ENCODE assay signal across 11 cellular contexts in the genomic region with DNA sequence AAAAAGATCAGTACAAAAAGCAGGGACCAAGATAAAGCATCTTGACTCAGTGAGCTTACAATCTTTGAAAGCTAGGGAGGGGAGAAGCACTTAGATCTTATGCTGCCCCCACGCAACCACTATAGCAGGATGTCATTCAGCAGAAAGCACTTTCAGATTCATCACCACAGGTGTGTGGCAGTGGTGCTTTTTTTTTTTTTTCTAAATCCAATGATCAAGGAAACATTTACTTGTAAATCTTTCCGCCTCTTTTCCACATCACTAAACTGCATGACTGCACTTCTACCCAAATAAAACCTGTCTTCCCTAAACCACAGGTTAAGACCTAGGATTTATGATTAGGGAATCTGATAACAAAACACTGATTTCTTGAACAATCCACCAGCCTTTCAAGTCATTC.
DNase-seq lines count a peak whose midpoint lies in the region; ATAC-seq and TF ChIP-seq lines count a peak whose summit lies in the region.
"Had no signal": no experiment of that assay in that cellular context is flagged by ENCODE, and none has a peak within 500 bp of the region (broad histone marks: within the 10 kb centered on the region; RNA-seq: fewer than 3 reads in every experiment).

No MANE protein-coding gene starts in this region.

- H2AK5ac ChIP-seq in H9 (ENCODE audit: insufficient read length, low read length), result no peak overlapping the region

- no peak overlapping the region for H2BK12ac ChIP-seq in H9 (ENCODE audit: insufficient read length, low read depth, low read length)

- no peak overlapping the region for H3K56ac ChIP-seq in H9 (ENCODE audit: insufficient read length, low read depth, low read length)

- H3K27me3 Mint-ChIP-seq in H9 (ENCODE audit: low read depth) (peaks cover 1% of the 10 kb centered on the region; the same call in 1 of the 2 replicates), naive B cell (no peaks in the 10 kb centered on the region)

- H3K4me2 ChIP-seq in DND-41 (ENCODE audit: insufficient read depth, low read length), result no peak overlapping the region
- no peak overlapping the region for H3K4me2 ChIP-seq in H9 (ENCODE audit: insufficient read depth, insufficient read length, low read length)

- H3K23me2 ChIP-seq in H9 (ENCODE audit: insufficient read length, low read depth, low read length, poor library complexity, severe bottlenecking), result no peaks in the 10 kb centered on the region

- peaks cover 39% of the 10 kb centered on the region in 2 experiments for H3K4me1 Mint-ChIP-seq in H9
- H3K4me1 Mint-ChIP-seq in naive B cell, result peaks cover 24 to 43% (median 29%) of the 10 kb centered on the region in 3 donors

- H3K4ac ChIP-seq in H9 (ENCODE audit: low read depth, low read length), result no peak overlapping the region

- H3T11ph ChIP-seq in H9 (ENCODE audit: low read length), result no peak overlapping the region

- peaks cover under 1% of the 10 kb centered on the region for H3K79me1 ChIP-seq in H9 (ENCODE audit: insufficient read depth, low read depth, low read length, poor library complexity, severe bottlenecking)

- H2BK120ac ChIP-seq in H9 (ENCODE audit: low read depth, low read length, poor library complexity, severe bottlenecking), result no peak overlapping the region

- no peak overlapping the region for H4K5ac ChIP-seq in H9 (ENCODE audit: insufficient read length, low read depth, low read length)

- H4K91ac ChIP-seq in H9 (ENCODE audit: insufficient read length, low read depth, low read length), result no peak overlapping the region

- H3K36me3 Mint-ChIP-seq in H9 (ENCODE audit: insufficient read depth in 1 of 3, low read depth in 3 of 3) (no peaks in the 10 kb centered on the region; a peak in 1 of 7 replicates), naive B cell (no peaks in the 10 kb centered on the region)

- H3K14ac ChIP-seq in H9 (ENCODE audit: insufficient read depth, low read length), result no peak overlapping the region

- no peak overlapping the region for H2BK15ac ChIP-seq in H9 (ENCODE audit: low read depth, low read length)

- H3K27me3 ChIP-seq in DND-41 (ENCODE audit: insufficient read depth, low read length, poor library complexity) (no peaks in the 10 kb centered on the region), H9 (ENCODE audit: insufficient read depth, low read length) (no peaks in the 10 kb centered on the region), testis (no peaks in the 10 kb centered on the region)
- H3K27me3 ChIP-seq: cardiac muscle cell had no signal

- H3K9me3 ChIP-seq in DND-41 (ENCODE audit: insufficient read depth, low read length, severe bottlenecking), result no peaks in the 10 kb centered on the region
- no peaks in the 10 kb centered on the region for H3K9me3 ChIP-seq in H9 (ENCODE audit: control insufficient read depth, low read depth, low read length)
- no peaks in the 10 kb centered on the region for H3K9me3 ChIP-seq in testis

- H3K36me3 ChIP-seq in DND-41 (ENCODE audit: insufficient read depth, low read length) (no peaks in the 10 kb centered on the region), testis (ENCODE audit: low read depth, missing control alignments) (no peaks in the 10 kb centered on the region)
- H3K36me3 ChIP-seq: cardiac muscle cell had no signal

- H3K27ac Mint-ChIP-seq in H9, result peak overlapping the region in 2 of 3 experiments; percentile 54 to 93; a peak in 4 of 7 replicates
- peak overlapping the region in 3 of 6 donors; percentile 34 to 82 (median 64) for H3K27ac Mint-ChIP-seq in naive B cell

- H2BK5ac ChIP-seq in H9 (ENCODE audit: insufficient read length, low read length), result no peak overlapping the region

- no peak overlapping the region for H4K8ac ChIP-seq in H9 (replicated peaks; ENCODE audit: insufficient read length, low read depth, low read length)

- H3K18ac ChIP-seq in H9 (ENCODE audit: insufficient read length, low read depth, low read length), result no peak overlapping the region

- H3K4me1 ChIP-seq in DND-41 (ENCODE audit: insufficient read depth, low read length) (0 out of 2 replicates have a peak, but pooled peaks cover 3% of the 10 kb centered on the region), H9 (ENCODE audit: insufficient read depth, low read length) (peaks cover 7% of the 10 kb centered on the region), testis (peaks cover 4% of the 10 kb centered on the region)

- no peaks in the 10 kb centered on the region for H3K79me2 ChIP-seq in DND-41 (ENCODE audit: insufficient read depth, low read length)
- no peaks in the 10 kb centered on the region for H3K79me2 ChIP-seq in H9 (ENCODE audit: insufficient read depth, low read length)

- H3K27ac ChIP-seq in DND-41 (ENCODE audit: low read length), result no peak overlapping the region
- no peak overlapping the region for H3K27ac ChIP-seq in H9 (ENCODE audit: insufficient read length, low read depth, low read length)
- no peak overlapping the region for H3K27ac ChIP-seq in testis
- H3K27ac ChIP-seq: cardiac muscle cell had no signal

- H4K20me1 ChIP-seq in DND-41 (ENCODE audit: insufficient read depth, low read length), result peaks cover 11% of the 10 kb centered on the region
- no peaks in the 10 kb centered on the region for H4K20me1 ChIP-seq in H9 (ENCODE audit: control insufficient read depth, insufficient read depth, insufficient read length)

- ATAC-seq in DND-41 (ENCODE audit: insufficient read depth, low read depth) (peak; percentile 93), naive B cell (ENCODE audit: low read depth in 2 of 2) (peak; percentile 95 to 98)

- H3K4me3 ChIP-seq in DND-41 (ENCODE audit: low read depth in 1 of 2, low read length in 2 of 2), result no peak overlapping the region
- no peak overlapping the region for H3K4me3 ChIP-seq in testis
- H3K4me3 ChIP-seq: cardiac muscle cell had no signal

- H2BK20ac ChIP-seq in H9 (ENCODE audit: low read depth, low read length, poor library complexity, severe bottlenecking), result no peak overlapping the region

- peak; percentile 49 for DNase-seq in DND-41
- no peak for DNase-seq in H9
- peak; percentile 9 for DNase-seq in activated CD4-positive, alpha-beta T cell treated with anti-CD3 and anti-CD28 coated beads, Interleukin-2, amount 50 U/mL, for 1 hour
- DNase-seq in naive B cell, result peak; percentile 36
- no peak for DNase-seq in NCI-H2227 treated with DMSO at 0.1 percent for 48 hours (lab: John Stamatoyannopoulos, UW)
- no peak for DNase-seq in testis
- DNase-seq in cerebellar nuclear complex (lab: John Stamatoyannopoulos, UW), result no peak
- DNase-seq in SHP77 (lab: John Stamatoyannopoulos, UW), result no peak
- DNase-seq: SW 1271 had no signal

- H3K23ac ChIP-seq in H9 (ENCODE audit: insufficient read length, low read depth, low read length), result no peak overlapping the region

- H2AFZ ChIP-seq in DND-41 (ENCODE audit: low read depth, low read length) (no peak overlapping the region), H9 (ENCODE audit: low read length) (no peak overlapping the region)

- TF ChIP-seq CTCF in DND-41 (IDR thresholded peaks at IDR 0.05; ENCODE audit: borderline replicate concordance, extremely low read depth, low read length, poor library complexity, severe bottlenecking) (no peak), H9 (conservative IDR thresholded peaks at IDR 0.05) (no peak), testis (IDR thresholded peaks at IDR 0.05) (no peak)

- TF ChIP-seq POLR2A in testis (IDR thresholded peaks at IDR 0.05), result no peak

- H3K9me3 Mint-ChIP-seq in H9 (no peaks in the 10 kb centered on the region), naive B cell (no peaks in the 10 kb centered on the region)
- H3K9me3 Mint-ChIP-seq: neural crest cell had no signal

- no peak overlapping the region for H3K4me3 Mint-ChIP-seq in H9
- H3K4me3 Mint-ChIP-seq in naive B cell, result peak overlapping the region in 2 of 8 donors; percentile 16 to 63
- H3K4me3 Mint-ChIP-seq: neural crest cell had no signal

- WGBS in H9 (ENCODE audit: extremely low coverage, insufficient read length, low lambda C conversion rate), result no CpG with 5 or more reads among the region's 2 CpGs
- 85 to 100% methylated on average over 2 of the region's 2 CpGs for WGBS in testis, 2 donors

- intact Hi-C loops in testis (cut with DNase I; ENCODE audit: low total_unique reads), result no loop called here

- H3K9ac ChIP-seq in DND-41 (ENCODE audit: low read depth, low read length) (no peak overlapping the region), H9 (ENCODE audit: extremely low read depth, insufficient read length, low read length) (no peak overlapping the region)

Comparison
In these comparisons a context has a peak if more than half of its experiments do, and no peak if none do; other contexts are left out.
1. DNase-seq: peak in DND-41 (single experiment), activated CD4-positive, alpha-beta T cell treated with anti-CD3 and anti-CD28 coated beads, Interleukin-2, amount 50 U/mL, for 1 hour (single experiment) and naive B cell (single experiment); none in H9 (single experiment), NCI-H2227 treated with DMSO at 0.1 percent for 48 hours (single experiment), testis (single experiment), cerebellar nuclear complex (0 of 2) and SHP77 (0 of 2).